18 cellular contexts compared by ENCODE assay signal in genomic region chr6:111276736-111277135, GRCh38.
"Had no signal": no experiment of that assay in that cellular context is flagged by ENCODE, and none has a peak within 500 bp of the region (broad histone marks: within the 10 kb centered on the region; RNA-seq: fewer than 3 reads in every experiment).

No MANE protein-coding gene starts in this region.

- H3K27ac Mint-ChIP-seq: dendritic cell treated with granulocyte-macrophage colony-stimulating factor and Interleukin-4, amounts not matched to agents 40 ng/mL and 50 ng/mL, for 4 days; effector memory CD8-positive, alpha-beta T cell; neural progenitor cell had no signal

- H3K36me3 ChIP-seq: ovary, uterus had no signal

- H3K4me3 ChIP-seq: lung, neural progenitor cell, ovary, upper lobe of left lung, uterus had no signal

- H3K27me3 ChIP-seq: foreskin keratinocyte, neural progenitor cell, ovary, upper lobe of left lung, uterus had no signal

- ATAC-seq: effector memory CD8-positive, alpha-beta T cell; foreskin keratinocyte; left colon; left ventricle myocardium superior; natural killer cell treated with Interleukin-12 subunit alpha and Interleukin-12 subunit beta and Interleukin-15 and Interleukin-18, amount 100 ng/mL, for 72 hours; right cardiac atrium had no signal

- H3K4me2 ChIP-seq: neural progenitor cell had no signal

- H3K4me1 ChIP-seq: foreskin keratinocyte, neural progenitor cell, upper lobe of left lung, uterus had no signal

- H3K27ac ChIP-seq: foreskin keratinocyte, neural progenitor cell, ovary, upper lobe of left lung, uterus had no signal

- H2AFZ ChIP-seq: neural progenitor cell had no signal

- DNase-seq: effector memory CD8-positive, alpha-beta T cell; left colon; left ventricle myocardium superior; mesenchymal stem cell; midbrain; nucleus accumbens; ovary; right cardiac atrium; small intestine; stimulated activated CD4-positive, alpha-beta T cell treated with anti-CD3 and anti-CD28 coated beads, Interleukin-2, amount 100 ng/mL, for 48 hours; stimulated activated naive CD4-positive, alpha-beta T cell treated with Interleukin-2 at 50 U/mL for 16 hours; upper lobe of left lung; uterus had no signal

- H3K4me3 Mint-ChIP-seq: dendritic cell treated with granulocyte-macrophage colony-stimulating factor and Interleukin-4, amounts not matched to agents 40 ng/mL and 50 ng/mL, for 4 days; effector memory CD8-positive, alpha-beta T cell; natural killer cell treated with Interleukin-12 subunit alpha and Interleukin-12 subunit beta and Interleukin-15 and Interleukin-18, amount 100 ng/mL, for 72 hours; neural progenitor cell had no signal

- H3K9ac ChIP-seq: neural progenitor cell had no signal

- H3K27me3 Mint-ChIP-seq: dendritic cell treated with granulocyte-macrophage colony-stimulating factor and Interleukin-4, amounts not matched to agents 40 ng/mL and 50 ng/mL, for 4 days; effector memory CD8-positive, alpha-beta T cell; natural killer cell treated with Interleukin-12 subunit alpha and Interleukin-12 subunit beta and Interleukin-15 and Interleukin-18, amount 100 ng/mL, for 72 hours had no signal

- H3K4me1 Mint-ChIP-seq: neural progenitor cell had no signal
